ENCODE assay signal across 8 cellular contexts in the genomic region with DNA sequence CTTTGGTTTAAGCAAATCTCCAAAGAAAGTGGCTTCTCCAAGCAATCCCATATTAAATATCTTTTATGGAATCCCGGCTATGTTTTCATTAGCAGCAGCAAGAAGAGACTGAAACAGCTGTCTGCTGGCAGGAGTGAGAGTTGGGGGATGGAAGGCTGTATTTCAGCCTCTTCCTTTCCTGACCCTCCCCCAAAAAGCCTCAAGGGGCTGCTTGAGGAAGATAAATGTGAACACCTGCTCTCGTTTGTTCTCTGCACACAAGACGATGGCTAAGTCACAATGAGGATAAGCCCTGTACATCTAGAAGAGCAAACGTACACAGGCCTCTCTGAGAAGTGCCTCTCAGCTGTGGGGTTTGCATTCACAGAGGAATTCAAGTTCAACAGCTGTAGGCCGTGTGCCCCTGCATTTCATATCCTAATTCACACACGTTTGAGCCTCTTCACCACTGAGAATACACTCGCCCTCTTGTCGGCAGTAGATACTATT. TPM values are rescaled to one million over a fixed set of nuclear protein-coding genes. Genes with fewer than 3 reads are reported as not detected.
A peak's percentile ranks its signal among the peaks of the same experiment; 100 is the strongest.
DNase-seq lines count a peak whose midpoint lies in the region; ATAC-seq and TF ChIP-seq lines count a peak whose summit lies in the region.

No MANE protein-coding gene starts in this region.

- TF ChIP-seq CTCF in WERI-Rb-1 (IDR thresholded peaks at IDR 0.05; ENCODE audit: low read depth, low read length) (no peak), spleen (IDR thresholded peaks at IDR 0.05 in 8 of 11, conservative IDR thresholded peaks at IDR 0.05 in 3 of 11) (no peak)

- H3K27ac Mint-ChIP-seq in activated CD8-positive, alpha-beta memory T cell treated with anti-CD3 and anti-CD28 coated beads, Interleukin-2, amount 10 ng/mL, durations not matched to agents 7 days and 5 days = peak overlapping the region; percentile 19

- no peaks in the 10 kb centered on the region for H3K9me3 Mint-ChIP-seq in activated CD8-positive, alpha-beta memory T cell treated with anti-CD3 and anti-CD28 coated beads, Interleukin-2, amount 10 ng/mL, durations not matched to agents 7 days and 5 days (ENCODE audit: low read depth)

- H3K4me3 ChIP-seq in WERI-Rb-1 (ENCODE audit: low read depth, low read length) (no peak overlapping the region), spleen (peak overlapping the region in 3 of 8 donors; percentile 8 to 38 (median 13)), aorta (ENCODE audit: low read length in 2 of 2) (no peak overlapping the region)

- 25 to 43% (median 39%) methylated on average over 8 of the region's 8 CpGs for WGBS in spleen, 5 donors
- WGBS in aorta, 2 donors = 77 to 80% methylated on average over 8 of the region's 8 CpGs

- no peak for TF ChIP-seq POLR2A in spleen (IDR thresholded peaks at IDR 0.05)

- no peak for DNase-seq in activated CD8-positive, alpha-beta memory T cell treated with anti-CD3 and anti-CD28 coated beads, Interleukin-2, amount 10 ng/mL, durations not matched to agents 7 days and 5 days
- no peak for DNase-seq in activated CD8-positive, alpha-beta memory T cell treated with anti-CD3 and anti-CD28 coated beads, Interleukin-2, amount 50 U/mL, for 4 hours
- DNase-seq in WERI-Rb-1 (peak; percentile 46), spleen (no peak), aorta (no peak), NOMO-1 treated with dmso at 0.1 percent for 144 hours (lab: John Stamatoyannopoulos, UW; ENCODE audit: unreplicated experiment) (no peak), middle frontal gyrus (ENCODE audit: extremely low spot score, low spot score) (no peak)

- peak overlapping the region; percentile 1 for H3K4me3 Mint-ChIP-seq in activated CD8-positive, alpha-beta memory T cell treated with anti-CD3 and anti-CD28 coated beads, Interleukin-2, amount 10 ng/mL, durations not matched to agents 7 days and 5 days

- H3K36me3 ChIP-seq in WERI-Rb-1 (no peaks in the 10 kb centered on the region), spleen (peaks cover 0 to 87% (median 3%) of the 10 kb centered on the region in 6 donors), aorta (ENCODE audit: control insufficient read depth in 1 of 2, insufficient read depth in 2 of 2, low read length in 1 of 2) (no peaks in the 10 kb centered on the region)

- H3K36me3 Mint-ChIP-seq in activated CD8-positive, alpha-beta memory T cell treated with anti-CD3 and anti-CD28 coated beads, Interleukin-2, amount 10 ng/mL, durations not matched to agents 7 days and 5 days = peaks cover 49% of the 10 kb centered on the region

- H3K27me3 ChIP-seq in WERI-Rb-1 (ENCODE audit: insufficient read depth, low read depth, severe bottlenecking) = no peaks in the 10 kb centered on the region
- no peaks in the 10 kb centered on the region for H3K27me3 ChIP-seq in spleen (replicated peaks in 1 of 7)
- H3K27me3 ChIP-seq in aorta (ENCODE audit: control insufficient read depth in 1 of 2, insufficient read depth in 2 of 2, low read length in 1 of 2) = no peaks in the 10 kb centered on the region

- CTCF ChIA-PET in activated CD8-positive, alpha-beta memory T cell treated with anti-CD3 and anti-CD28 coated beads, Interleukin-2, amount 10 ng/mL, durations not matched to agents 7 days and 5 days (lab: Charles Lee) = interaction anchor here (1.3 to 4.8 kb wide), 5 partner anchors 10 to 98 kb away, joined by 3 to 47 read pairs (median 14); partner anchors contain the start of gene RIPOR2

- peak; percentile 18 for ATAC-seq in activated CD8-positive, alpha-beta memory T cell treated with anti-CD3 and anti-CD28 coated beads, Interleukin-2, amount 10 ng/mL, durations not matched to agents 7 days and 5 days
- ATAC-seq in HG03520 (IDR thresholded peaks at IDR 0.05; ENCODE audit: unreplicated experiment) (peak; percentile 42), aorta (ENCODE audit: low FRiP score) (no peak)

- H3K4me1 ChIP-seq in spleen = peaks cover 29 to 100% (median 89%) of the 10 kb centered on the region in 6 donors
- no peaks in the 10 kb centered on the region for H3K4me1 ChIP-seq in aorta (ENCODE audit: control insufficient read depth in 1 of 2, insufficient read depth in 2 of 2, low read length in 2 of 2)

- H3K27me3 Mint-ChIP-seq in activated CD8-positive, alpha-beta memory T cell treated with anti-CD3 and anti-CD28 coated beads, Interleukin-2, amount 10 ng/mL, durations not matched to agents 7 days and 5 days = no peaks in the 10 kb centered on the region

- no peak overlapping the region for H3K27ac ChIP-seq in WERI-Rb-1
- peak overlapping the region in 6 of 8 donors; percentile 8 to 71 (median 52) for H3K27ac ChIP-seq in spleen
- H3K27ac ChIP-seq in aorta (ENCODE audit: low read depth in 1 of 2, low read length in 2 of 2) = no peak overlapping the region

- H3K4me1 Mint-ChIP-seq in activated CD8-positive, alpha-beta memory T cell treated with anti-CD3 and anti-CD28 coated beads, Interleukin-2, amount 10 ng/mL, durations not matched to agents 7 days and 5 days = peaks cover 69% of the 10 kb centered on the region

- H3K9me3 ChIP-seq in WERI-Rb-1 (ENCODE audit: severe bottlenecking) = no peaks in the 10 kb centered on the region
- no peaks in the 10 kb centered on the region for H3K9me3 ChIP-seq in spleen
- H3K9me3 ChIP-seq in aorta (ENCODE audit: control insufficient read depth, low read length) = no peaks in the 10 kb centered on the region

- intact Hi-C loops in spleen (cut with DNase I; ENCODE audit: low total_unique reads) = no loop called here
- intact Hi-C loops in aorta (cut with DNase I) = no loop called here

RNA-seq across cellular contexts. Expression of gene RIPOR2, which starts 16.3 kb away (rescaled TPM):
- 100 to 1,000 TPM in 1 of 2 experiments, 10 to 100 TPM in 1; 53.4 to 104 TPM for total RNA-seq in activated CD8-positive, alpha-beta memory T cell treated with anti-CD3 and anti-CD28 coated beads, Interleukin-2, amount 10 ng/mL, durations not matched to agents 7 days and 5 days
- total RNA-seq in spleen (100 to 1,000 TPM; 128 to 247 (median 172) TPM), aorta (10 to 100 TPM in 1 of 2 donors, 1 to 10 TPM in 1; 9.7 to 16.1 TPM)
- polyA plus RNA-seq in spleen (10 to 100 TPM; 40.6 to 43.4 (median 41.2) TPM), aorta (1 to 10 TPM; 1.1 to 2.5 TPM)

Comparison
In these comparisons a context has a peak if more than half of its experiments do, and no peak if none do; other contexts are left out.
1. H3K27ac ChIP-seq: peak in spleen (6 of 8); none in WERI-Rb-1 (single experiment) and aorta (0 of 2).